Comparison of ENCODE assay signal across 26 cellular contexts in the genomic region with DNA sequence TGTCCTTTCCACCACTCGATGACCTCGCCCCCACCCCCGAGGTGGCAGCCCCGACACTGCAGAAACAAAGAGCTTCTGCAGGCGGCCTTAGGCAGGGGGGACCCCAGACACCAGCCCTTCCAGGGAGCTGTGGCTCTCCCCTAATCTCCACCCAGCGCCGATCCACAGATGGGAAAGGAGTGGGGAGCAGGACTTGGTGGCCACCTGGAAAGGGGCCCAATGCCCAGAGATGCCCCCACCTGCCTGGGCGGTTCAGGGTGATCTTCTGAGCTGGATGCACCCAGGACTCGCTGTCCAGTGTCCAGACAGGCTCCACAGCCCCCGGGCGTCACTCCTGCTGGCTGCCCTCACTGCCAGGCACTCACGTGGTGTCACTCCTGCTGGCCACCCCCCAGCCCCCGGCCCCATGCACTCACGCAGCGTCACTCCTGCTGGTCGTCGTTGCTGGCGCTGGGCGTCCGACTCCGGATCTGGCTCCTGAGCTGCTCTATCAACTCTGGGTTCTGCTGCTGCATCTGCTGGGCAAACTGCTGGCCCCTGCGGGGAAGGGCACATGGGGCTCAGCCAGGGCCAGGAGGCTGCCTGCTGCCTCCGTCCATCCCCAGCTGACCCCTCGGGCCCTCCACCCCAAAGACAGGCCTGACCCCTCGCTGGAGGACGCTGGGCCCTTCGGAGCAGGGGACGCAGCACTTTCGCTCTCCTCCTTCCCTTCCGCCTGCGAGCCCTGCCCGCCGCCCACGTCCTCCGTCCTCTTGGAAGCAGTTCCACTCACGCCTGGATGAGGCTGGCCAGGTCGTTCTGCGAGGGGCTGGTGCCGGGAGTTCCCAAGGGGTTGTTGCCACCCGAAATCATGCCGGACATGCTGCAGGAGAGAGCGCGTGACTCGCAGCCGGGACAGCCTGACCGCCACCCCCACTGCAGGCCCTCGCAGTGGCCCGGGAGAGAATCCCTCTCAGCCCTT. TPM values are rescaled to one million over a fixed set of nuclear protein-coding genes. Genes with fewer than 3 reads are reported as not detected.
"Had no signal": no experiment of that assay in that cellular context is flagged by ENCODE, and none has a peak within 500 bp of the region (broad histone marks: within the 10 kb centered on the region; RNA-seq: fewer than 3 reads in every experiment).

No MANE protein-coding gene starts in this region.

- H2AFZ ChIP-seq: hepatocyte had no signal

- H3K27ac Mint-ChIP-seq: activated CD4-positive, alpha-beta T cell treated with anti-CD3 and anti-CD28 coated beads, Interleukin-2, amount 10 ng/mL, durations not matched to agents 7 days and 5 days; activated CD8-positive, alpha-beta T cell treated with anti-CD3 and anti-CD28 coated beads, Interleukin-2, amount 10 ng/mL, durations not matched to agents 7 days and 5 days; activated naive CD4-positive, alpha-beta T cell treated with anti-CD3 and anti-CD28 coated beads, Interleukin-2, amount 50 U/mL, for 72 hours; activated T-helper 1 cell treated with anti-CD3 and anti-CD28 coated beads, Interleukin-12 subunit alpha, Interleukin-12 subunit beta, Interleukin-2, Interleukin-4 antibody, amounts not matched to agents 30 ng/mL and 10 ng/mL and 1 ng/mL, durations not matched to agents 14 hours and 24 hours and 36 hours; natural killer cell had no signal

- H3K27ac ChIP-seq: ascending aorta, hepatocyte, neutrophil, pancreas, psoas muscle, right atrium auricular region, tibial artery, WERI-Rb-1 had no signal

- H3K9me3 ChIP-seq: ascending aorta, neutrophil, pancreas, psoas muscle, right atrium auricular region, tibial artery had no signal

- H3K9me3 Mint-ChIP-seq: activated CD4-positive, alpha-beta T cell treated with anti-CD3 and anti-CD28 coated beads, Interleukin-2, amount 10 ng/mL, durations not matched to agents 7 days and 5 days; activated naive CD4-positive, alpha-beta T cell treated with anti-CD3 and anti-CD28 coated beads, Interleukin-2, amount 50 U/mL, for 72 hours; activated T-helper 1 cell treated with anti-CD3 and anti-CD28 coated beads, Interleukin-12 subunit alpha, Interleukin-12 subunit beta, Interleukin-2, Interleukin-4 antibody, amounts not matched to agents 30 ng/mL and 10 ng/mL and 1 ng/mL, durations not matched to agents 14 hours and 24 hours and 36 hours; natural killer cell; stimulated activated naive CD8-positive, alpha-beta T cell treated with anti-CD3 and anti-CD28 coated beads, Interleukin-15, amount 100 ng/mL, for 72 hours had no signal

- H3K4me3 ChIP-seq: ascending aorta, hepatocyte, pancreas, psoas muscle, right atrium auricular region, tibial artery had no signal

- H3K4me3 Mint-ChIP-seq: activated CD4-positive, alpha-beta T cell treated with anti-CD3 and anti-CD28 coated beads, Interleukin-2, amount 10 ng/mL, durations not matched to agents 7 days and 5 days; activated CD8-positive, alpha-beta T cell treated with anti-CD3 and anti-CD28 coated beads, Interleukin-2, amount 10 ng/mL, durations not matched to agents 7 days and 5 days; activated T-helper 1 cell treated with anti-CD3 and anti-CD28 coated beads, Interleukin-12 subunit alpha, Interleukin-12 subunit beta, Interleukin-2, Interleukin-4 antibody, amounts not matched to agents 30 ng/mL and 10 ng/mL and 1 ng/mL, durations not matched to agents 14 hours and 24 hours and 36 hours; natural killer cell; stimulated activated naive CD8-positive, alpha-beta T cell treated with anti-CD3 and anti-CD28 coated beads, Interleukin-15, amount 100 ng/mL, for 72 hours had no signal

- H3K36me3 Mint-ChIP-seq: activated naive CD4-positive, alpha-beta T cell treated with anti-CD3 and anti-CD28 coated beads, Interleukin-2, amount 50 U/mL, for 72 hours; natural killer cell had no signal

- FAIRE-seq: pancreas, TTC549, urothelium cell line had no signal

- H3K79me2 ChIP-seq: hepatocyte had no signal

- H3K4me1 Mint-ChIP-seq: activated CD4-positive, alpha-beta T cell treated with anti-CD3 and anti-CD28 coated beads, Interleukin-2, amount 10 ng/mL, durations not matched to agents 7 days and 5 days; natural killer cell had no signal

- H3K4me2 ChIP-seq: hepatocyte had no signal

- DNase-seq: activated CD4-positive, alpha-beta T cell treated with anti-CD3 and anti-CD28 coated beads, Interleukin-2, amount 10 ng/mL, durations not matched to agents 7 days and 5 days; activated CD4-positive, CD25-positive, alpha-beta regulatory T cell treated with anti-CD3 and anti-CD28 coated beads, Interleukin-2, amount 50 U/mL, for 72 hours; activated CD8-positive, alpha-beta T cell treated with anti-CD3 and anti-CD28 coated beads, Interleukin-2, amount 10 ng/mL, durations not matched to agents 7 days and 5 days; activated gamma-delta T cell treated with Interleukin-2 at 50 U/mL for 16 hours; central memory CD4-positive, alpha-beta T cell; dermis blood vessel endothelial cell; effector CD8-positive, alpha-beta T cell; foreskin melanocyte; midbrain; natural killer cell; pancreas; psoas muscle; stimulated activated CD4-positive, alpha-beta T cell treated with anti-CD3 and anti-CD28 coated beads, Interleukin-12 subunit alpha, Interleukin-12 subunit beta, amount 100 ng/mL, for 4 hours; stimulated activated CD4-positive, alpha-beta T cell treated with anti-CD3 and anti-CD28 coated beads, Interleukin-4, amount 100 ng/mL, for 4 hours; stimulated activated naive CD8-positive, alpha-beta T cell treated with anti-CD3 and anti-CD28 coated beads, Interleukin-15, amount 100 ng/mL, for 72 hours; T-helper 1 cell; tibial artery; WERI-Rb-1 had no signal

- ATAC-seq: activated CD8-positive, alpha-beta T cell treated with anti-CD3 and anti-CD28 coated beads, Interleukin-2, amount 10 ng/mL, durations not matched to agents 7 days and 5 days; activated naive CD4-positive, alpha-beta T cell treated with anti-CD3 and anti-CD28 coated beads, Interleukin-2, amount 50 U/mL, for 72 hours; natural killer cell; pancreas; psoas muscle; stimulated activated naive CD8-positive, alpha-beta T cell treated with anti-CD3 and anti-CD28 coated beads, Interleukin-15, amount 100 ng/mL, for 72 hours had no signal

- H3K4me1 ChIP-seq: ascending aorta, pancreas, psoas muscle, right atrium auricular region, tibial artery had no signal

- H3K27me3 ChIP-seq: ascending aorta, hepatocyte, neutrophil, pancreas, right atrium auricular region, tibial artery had no signal

- H3K27me3 Mint-ChIP-seq: activated CD4-positive, alpha-beta T cell treated with anti-CD3 and anti-CD28 coated beads, Interleukin-2, amount 10 ng/mL, durations not matched to agents 7 days and 5 days; stimulated activated naive CD8-positive, alpha-beta T cell treated with anti-CD3 and anti-CD28 coated beads, Interleukin-15, amount 100 ng/mL, for 72 hours had no signal

RNA-seq across cellular contexts. Expression of a gene that starts 36.0 kb away (rescaled TPM):
- total RNA-seq: activated CD4-positive, alpha-beta T cell treated with anti-CD3 and anti-CD28 coated beads, Interleukin-2, amount 10 ng/mL, durations not matched to agents 7 days and 5 days; activated CD8-positive, alpha-beta T cell treated with anti-CD3 and anti-CD28 coated beads, Interleukin-2, amount 10 ng/mL, durations not matched to agents 7 days and 5 days; activated T-helper 1 cell treated with anti-CD3 and anti-CD28 coated beads, Interleukin-12 subunit alpha, Interleukin-12 subunit beta, Interleukin-2, Interleukin-4 antibody, amounts not matched to agents 30 ng/mL and 10 ng/mL and 1 ng/mL, durations not matched to agents 14 hours and 24 hours and 36 hours; ascending aorta had no signal
